ENCODE assay signal across 21 cellular contexts in the genomic region with DNA sequence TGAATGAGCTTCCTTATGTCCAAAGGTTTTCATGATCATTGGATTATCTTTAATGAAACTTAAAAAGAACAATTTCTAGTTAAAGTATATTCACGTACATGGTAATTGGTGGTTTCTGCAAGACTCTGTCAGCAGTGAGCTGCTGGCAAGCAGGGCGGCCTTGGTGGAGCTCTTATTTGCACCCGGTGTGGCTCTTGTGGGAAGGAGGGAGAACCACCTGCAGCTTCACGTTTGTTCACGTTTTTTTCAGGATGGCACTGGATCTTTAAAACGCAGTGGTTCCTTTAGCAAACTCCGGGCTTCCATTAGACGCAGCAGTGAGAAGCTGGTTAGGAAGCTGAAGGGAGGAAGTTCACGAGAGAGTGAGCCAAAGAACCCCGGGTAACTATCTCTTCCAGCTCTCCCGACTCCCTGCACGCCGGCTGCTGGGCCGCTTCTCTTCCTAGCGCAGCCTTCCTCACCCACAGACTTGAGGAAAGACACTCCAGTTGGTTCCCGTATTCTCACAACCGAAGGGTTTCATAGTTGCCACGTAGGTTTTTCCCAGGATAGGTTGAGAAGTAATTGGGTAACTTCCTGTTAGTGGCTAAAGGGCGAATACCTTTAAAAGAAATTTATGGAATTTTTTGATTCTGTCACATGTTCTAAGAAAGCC. TPM values are rescaled to one million over a fixed set of nuclear protein-coding genes. Genes with fewer than 3 reads are reported as not detected.
A peak's percentile ranks its signal among the peaks of the same experiment; 100 is the strongest.
DNase-seq lines count a peak whose midpoint lies in the region; FAIRE-seq and TF ChIP-seq lines count a peak whose summit lies in the region.
"Had no signal": no experiment of that assay in that cellular context is flagged by ENCODE, and none has a peak within 500 bp of the region (broad histone marks: within the 10 kb centered on the region; RNA-seq: fewer than 3 reads in every experiment).

No MANE protein-coding gene starts in this region.

- peak overlapping the region; percentile 68 for H3K27ac Mint-ChIP-seq in HFFc6
- H3K27ac Mint-ChIP-seq: IgD-negative memory B cell had no signal

- no peak for TF ChIP-seq CTCF in HFFc6 (IDR thresholded peaks at IDR 0.05)
- no peak for TF ChIP-seq CTCF in ascending aorta (IDR thresholded peaks at IDR 0.05)
- no peak for TF ChIP-seq CTCF in kidney (IDR thresholded peaks at IDR 0.05; ENCODE audit: borderline replicate concordance, extremely low read depth, insufficient read depth)
- no peak for TF ChIP-seq CTCF in smooth muscle cell (IDR thresholded peaks at IDR 0.05; ENCODE audit: borderline replicate concordance, insufficient read depth, poor library complexity, severe bottlenecking)
- no peak for TF ChIP-seq CTCF in hepatocyte (IDR thresholded peaks at IDR 0.05; ENCODE audit: poor library complexity)
- no peak for TF ChIP-seq CTCF in GM13977 (IDR thresholded peaks at IDR 0.05; ENCODE audit: extremely low read depth, insufficient read depth, missing control alignments)

- peaks cover 3% of the 10 kb centered on the region for H3K27me3 Mint-ChIP-seq in HFFc6 (ENCODE audit: insufficient read depth)
- H3K27me3 Mint-ChIP-seq: IgD-negative memory B cell had no signal

- H3K27ac ChIP-seq in ascending aorta (peak overlapping the region; percentile 33 to 66), kidney (ENCODE audit: low read depth in 2 of 2, low read length in 2 of 2) (no peak overlapping the region), smooth muscle cell (ENCODE audit: low read depth) (peak overlapping the region; percentile 38), hepatocyte (no peak overlapping the region)
- H3K27ac ChIP-seq: BLaER1, foreskin keratinocyte had no signal

- H3F3A ChIP-seq in smooth muscle cell (ENCODE audit: low read depth) = no peaks in the 10 kb centered on the region

- peaks cover 11% of the 10 kb centered on the region for H3K4me1 Mint-ChIP-seq in HFFc6 (ENCODE audit: low read depth)

- WGBS in smooth muscle cell (ENCODE audit: low lambda C conversion rate) = 95% methylated on average over 19 of the region's 19 CpGs
- WGBS in hepatocyte (ENCODE audit: low lambda C conversion rate, missing lambda C conversion rate) = 94% methylated on average over 19 of the region's 19 CpGs

- H4K20me1 ChIP-seq in smooth muscle cell (ENCODE audit: low read depth) (peaks cover 98% of the 10 kb centered on the region), hepatocyte (ENCODE audit: insufficient read depth, poor library complexity, severe bottlenecking) (no peaks in the 10 kb centered on the region)

- H3K9me3 ChIP-seq in ascending aorta (no peaks in the 10 kb centered on the region), kidney (ENCODE audit: control insufficient read depth in 1 of 2, low read length in 2 of 2) (no peaks in the 10 kb centered on the region), smooth muscle cell (replicated peaks; ENCODE audit: low read depth) (no peaks in the 10 kb centered on the region), hepatocyte (ENCODE audit: low read depth) (no peaks in the 10 kb centered on the region)
- H3K9me3 ChIP-seq: BLaER1, Caco-2, psoas muscle had no signal

- peaks cover 58 to 74% of the 10 kb centered on the region in 2 donors for H3K36me3 ChIP-seq in ascending aorta
- peaks cover 29 to 40% of the 10 kb centered on the region in 2 donors for H3K36me3 ChIP-seq in kidney (ENCODE audit: control insufficient read depth in 1 of 2, insufficient read depth in 2 of 2, low read length in 2 of 2)
- peaks cover 11% of the 10 kb centered on the region for H3K36me3 ChIP-seq in smooth muscle cell (ENCODE audit: low read depth)
- no peaks in the 10 kb centered on the region for H3K36me3 ChIP-seq in hepatocyte (replicated peaks; ENCODE audit: insufficient read depth, low read depth)

- H3K79me2 ChIP-seq in smooth muscle cell (ENCODE audit: low read depth) (peaks cover 38% of the 10 kb centered on the region), hepatocyte (peaks cover 5% of the 10 kb centered on the region)

- FAIRE-seq in kidney (lab: Jason Lieb, UNC) = no peak
- FAIRE-seq: GM18507 had no signal

- no peak overlapping the region for H3K4me3 Mint-ChIP-seq in HFFc6
- H3K4me3 Mint-ChIP-seq: IgD-negative memory B cell had no signal

- intact Hi-C loops in ascending aorta (cut with DNase I) = no loop called here
- intact Hi-C loops in kidney (cut with DNase I) = no loop called here

- H3K4me2 ChIP-seq in smooth muscle cell (no peak overlapping the region), hepatocyte (no peak overlapping the region)
- H3K4me2 ChIP-seq: BLaER1 had no signal

- no peaks in the 10 kb centered on the region for H3K9me2 ChIP-seq in hepatocyte (replicated peaks; ENCODE audit: insufficient read depth)

- H3K9me3 Mint-ChIP-seq in HFFc6 = no peaks in the 10 kb centered on the region
- H3K9me3 Mint-ChIP-seq: IgD-negative memory B cell had no signal

- no peak overlapping the region for H3K4me3 ChIP-seq in ascending aorta
- no peak overlapping the region for H3K4me3 ChIP-seq in kidney (ENCODE audit: low read length in 2 of 2)
- no peak overlapping the region for H3K4me3 ChIP-seq in smooth muscle cell
- no peak overlapping the region for H3K4me3 ChIP-seq in hepatocyte
- H3K4me3 ChIP-seq: BLaER1, coronary artery, psoas muscle had no signal

- in situ Hi-C loops in GM13977 (cut with MboI; ENCODE audit: low pct_unique_long_range_greater_than_20kb, low sequenced_read_pairs, unreplicated experiment) = no loop called here

- H3K9ac ChIP-seq in kidney (ENCODE audit: low read length in 2 of 2) (no peak overlapping the region), smooth muscle cell (ENCODE audit: low read depth) (no peak overlapping the region)
- H3K9ac ChIP-seq: BLaER1 had no signal

- H3K27me3 ChIP-seq in ascending aorta = no peaks in the 10 kb centered on the region
- H3K27me3 ChIP-seq in smooth muscle cell (ENCODE audit: low read depth) = no peaks in the 10 kb centered on the region
- H3K27me3 ChIP-seq in hepatocyte = no peaks in the 10 kb centered on the region
- H3K27me3 ChIP-seq: BLaER1, foreskin keratinocyte had no signal

- DNase-seq in HFFc6 (no peak), ascending aorta (ENCODE audit: low spot score in 2 of 2) (no peak), kidney (peak; percentile 65), smooth muscle cell (lab: John Stamatoyannopoulos, UW; ENCODE audit: unreplicated experiment) (no peak), NCI-H1417 treated with DMSO at 0.1 percent for 48 hours (lab: John Stamatoyannopoulos, UW) (no peak), hepatocyte (ENCODE audit: low spot score) (no peak), GM13977 (ENCODE audit: low spot score) (no peak)
- DNase-seq: activated CD8-positive, alpha-beta memory T cell treated with anti-CD3 and anti-CD28 coated beads for 24 hours; activated naive CD4-positive, alpha-beta T cell treated with anti-CD3 and anti-CD28 coated beads, Interleukin-2, amount 50 U/mL, for 16 hours; activated T-cell treated with anti-CD3 and anti-CD28 coated beads, Interleukin-2, amount 50 U/mL, for 48 hours; Caco-2; foreskin keratinocyte; NCI-H1436 treated with DMSO at 0.1 percent for 48 hours; NCI-H2171; NCI-H526 treated with DMSO at 0.1 percent for 48 hours; psoas muscle; stimulated activated CD4-positive, alpha-beta T cell treated with anti-CD3 and anti-CD28 coated beads, Interleukin-4, amount 100 ng/mL, for 4 hours had no signal

- peaks cover 28% of the 10 kb centered on the region; the same call in 1 of the 2 replicates for H3K36me3 Mint-ChIP-seq in HFFc6 (ENCODE audit: low read depth)

- H3K4me1 ChIP-seq in ascending aorta (peaks cover 6 to 10% of the 10 kb centered on the region in 2 donors), kidney (ENCODE audit: control insufficient read depth in 1 of 2, insufficient read depth in 1 of 2, low read depth in 1 of 2, low read length in 2 of 2) (no peaks in the 10 kb centered on the region), smooth muscle cell (ENCODE audit: low read depth) (no peaks in the 10 kb centered on the region), hepatocyte (ENCODE audit: insufficient read depth) (no peaks in the 10 kb centered on the region)
- H3K4me1 ChIP-seq: Caco-2, foreskin keratinocyte had no signal

- H2AFZ ChIP-seq in smooth muscle cell (ENCODE audit: low read depth) (no peak overlapping the region), hepatocyte (no peak overlapping the region)

RNA-seq across cellular contexts. Expression of a gene that starts 28.3 kb away (rescaled TPM):
- total RNA-seq in HFFc6 (2021; fragmentation: NEBNext Ultra II Directional; extraction: Animal tissue kit (Norgen Biotek cat#: 25700)) = 10 to 100 TPM in 5 of 6 experiments, 1 to 10 TPM in 1; 7.3 to 15.7 (median 13.4) TPM
- 9.0 TPM for total RNA-seq in ascending aorta
- 6.3 TPM for total RNA-seq in kidney
- polyA plus RNA-seq in kidney (ENCODE audit: insufficient read depth, low read depth, low replicate concordance) = 2.8 TPM
- total RNA-seq in smooth muscle cell = 4.9 and 10.5 TPM in 2 replicates
- polyA plus RNA-seq in smooth muscle cell = 8.3 and 10.0 TPM in 2 replicates
- total RNA-seq in hepatocyte = 7.1 and 9.1 TPM in 2 replicates
- polyA plus RNA-seq in hepatocyte = 7.7 and 8.2 TPM in 2 replicates

RNA-seq across cellular contexts. Expression of a gene that starts 28.7 kb away (rescaled TPM):
- 10 to 100 TPM; 40.9 to 47.7 (median 42.1) TPM for total RNA-seq in HFFc6 (2021; fragmentation: NEBNext Ultra II Directional; extraction: Animal tissue kit (Norgen Biotek cat#: 25700))
- total RNA-seq in ascending aorta (219 TPM), kidney (70.9 TPM), smooth muscle cell (33.9 and 42.6 TPM in 2 replicates), hepatocyte (39.4 and 59.2 TPM in 2 replicates)
- polyA plus RNA-seq in kidney (ENCODE audit: insufficient read depth, low read depth, low replicate concordance) (67.8 TPM), smooth muscle cell (41.5 and 55.9 TPM in 2 replicates), hepatocyte (51.3 and 55.2 TPM in 2 replicates)

RNA-seq across cellular contexts. Expression of a gene that starts 57.9 kb away (rescaled TPM):
- 100 to 1,000 TPM; 179 to 204 (median 189) TPM for total RNA-seq in HFFc6 (2021; fragmentation: NEBNext Ultra II Directional; extraction: Animal tissue kit (Norgen Biotek cat#: 25700))
- 302 TPM for total RNA-seq in ascending aorta
- total RNA-seq in kidney = 152 TPM
- polyA plus RNA-seq in kidney (ENCODE audit: insufficient read depth, low read depth, low replicate concordance) = 49.8 TPM
- 184 and 224 TPM in 2 replicates for total RNA-seq in smooth muscle cell
- polyA plus RNA-seq in smooth muscle cell = 167 and 180 TPM in 2 replicates
- 115 and 122 TPM in 2 replicates for total RNA-seq in hepatocyte
- polyA plus RNA-seq in hepatocyte = 95.4 and 130 TPM in 2 replicates

Comparison
In these comparisons a context has a peak if more than half of its experiments do, and no peak if none do; other contexts are left out.
1. H3K27ac ChIP-seq: peak in ascending aorta (2 of 2) and smooth muscle cell (single experiment); none in kidney (0 of 2) and hepatocyte (single experiment).